In the genomic region with DNA sequence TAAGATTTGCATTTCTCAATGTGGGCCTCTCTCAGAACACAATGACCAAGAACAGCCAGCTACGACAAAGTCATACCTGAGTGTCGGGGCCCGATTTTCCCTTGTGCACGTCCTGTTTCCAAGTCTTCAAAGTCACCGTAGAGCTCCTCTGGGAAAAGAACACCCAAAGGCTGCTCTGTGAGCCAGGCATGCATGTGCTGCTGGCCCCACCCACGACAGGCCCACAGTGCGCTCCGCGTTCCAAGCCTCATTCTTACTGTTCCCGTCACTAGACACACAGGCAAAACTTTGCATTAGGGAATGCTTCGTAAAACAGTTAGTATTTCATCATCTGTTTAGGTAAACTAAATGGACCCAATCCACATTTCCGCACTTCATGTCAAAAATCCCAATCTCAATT, we compare ENCODE assay signal across 7 cellular contexts.
DNase-seq lines count a peak whose midpoint lies in the region; ATAC-seq and TF ChIP-seq lines count a peak whose summit lies in the region.
"Not testable (repeated sequence)": the region's sequence is repeated elsewhere in the genome, so short reads cannot be mapped to it uniquely, and the experiment has no call there.

No MANE protein-coding gene starts in this region.

- H3K27ac Mint-ChIP-seq in CD14-positive monocyte; chondrocyte (ENCODE audit: unreplicated experiment): not testable (repeated sequence)

- DNase-seq in CD14-positive monocyte (ENCODE audit: low spot score) (peak; percentile 15), RWPE2 (ENCODE audit: low spot score) (peak; percentile 12), chondrocyte (ENCODE audit: low spot score) (peak; percentile 87), Right ventricle myocardium superior (peak; percentile 33), islet precursor cell (peak; percentile 36), mesenteric fat pad (ENCODE audit: low spot score) (peak; percentile 88), spleen (peak; percentile 63)

- not testable (repeated sequence) for H3K27me3 ChIP-seq in RWPE2 (ENCODE audit: insufficient read depth, poor library complexity, severe bottlenecking); spleen (replicated peaks in 1 of 7)

- not testable (repeated sequence) for H3K27ac ChIP-seq in RWPE2 (ENCODE audit: poor library complexity, severe bottlenecking); spleen

- H3K36me3 ChIP-seq in RWPE2 (ENCODE audit: low read depth); spleen: not testable (repeated sequence)

- not testable (repeated sequence) for TF ChIP-seq CTCF in CD14-positive monocyte (IDR thresholded peaks at IDR 0.05); RWPE2 (IDR thresholded peaks at IDR 0.05; ENCODE audit: poor library complexity, severe bottlenecking); chondrocyte (IDR thresholded peaks at IDR 0.05); spleen (IDR thresholded peaks at IDR 0.05 in 8 of 11, conservative IDR thresholded peaks at IDR 0.05 in 3 of 11)

- 90 to 93% (median 92%) methylated on average over 11 to 12 of the region's 12 CpGs for WGBS in spleen, 5 donors

- H3K4me3 Mint-ChIP-seq in CD14-positive monocyte; chondrocyte (ENCODE audit: unreplicated experiment): not testable (repeated sequence)

- not testable (repeated sequence) for TF ChIP-seq POLR2A in spleen (IDR thresholded peaks at IDR 0.05)

- not testable (repeated sequence) for H3K9me3 Mint-ChIP-seq in CD14-positive monocyte; chondrocyte (ENCODE audit: low read depth)

- H3K4me1 ChIP-seq in RWPE2 (ENCODE audit: insufficient read depth, poor library complexity, severe bottlenecking); spleen: not testable (repeated sequence)

- H3K9me3 ChIP-seq in RWPE2 (ENCODE audit: severe bottlenecking); spleen: not testable (repeated sequence)

- not testable (repeated sequence) for H3K36me3 Mint-ChIP-seq in CD14-positive monocyte; chondrocyte (ENCODE audit: low read depth)

- intact Hi-C loops in CD14-positive monocyte (cut with micrococcal nuclease); Right ventricle myocardium superior (cut with DNase I); spleen (cut with DNase I; ENCODE audit: low total_unique reads): not testable (repeated sequence)

- not testable (repeated sequence) for H3K4me1 Mint-ChIP-seq in CD14-positive monocyte; chondrocyte (ENCODE audit: low read depth)

- H3K27me3 Mint-ChIP-seq in CD14-positive monocyte (ENCODE audit: low read depth in 3 of 3); chondrocyte (ENCODE audit: low read depth): not testable (repeated sequence)

- not testable (repeated sequence) for ATAC-seq in RWPE2 (ENCODE audit: low read depth); Right ventricle myocardium superior (ENCODE audit: poor library complexity)

- H3K4me3 ChIP-seq in RWPE2 (ENCODE audit: severe bottlenecking); spleen: not testable (repeated sequence)

Comparison
In these comparisons a context has a peak if more than half of its experiments do, and no peak if none do; other contexts are left out.
1. DNase-seq: peak in every context shown above with its lines; median percentile 88 in mesenteric fat pad; 87 in chondrocyte; 63 in spleen; 36 in islet precursor cell; 33 in Right ventricle myocardium superior; 15 in CD14-positive monocyte; 12 in RWPE2.